ENCODE assay signal across 32 cellular contexts in genomic region chr2:16161085-16161565, GRCh38.
"Had no signal": no experiment of that assay in that cellular context is flagged by ENCODE, and none has a peak within 500 bp of the region (broad histone marks: within the 10 kb centered on the region; RNA-seq: fewer than 3 reads in every experiment).

No MANE protein-coding gene starts in this region.

- H3K9me3 ChIP-seq: ascending aorta had no signal

- H3K4me1 ChIP-seq: ascending aorta had no signal

- H3K27me3 ChIP-seq: ascending aorta, cardiac muscle cell had no signal

- DNase-seq: activated B cell treated with CpG ODN at 0.5 μM for 24 hours; activated CD4-positive, alpha-beta memory T cell treated with anti-CD3 and anti-CD28 coated beads for 36 hours; activated CD4-positive, alpha-beta T cell treated with anti-CD3 and anti-CD28 coated beads for 4 hours; activated CD4-positive, alpha-beta T cell treated with anti-CD3 and anti-CD28 coated beads, Interleukin-2, amount 10 ng/mL, durations not matched to agents 7 days and 5 days; activated CD4-positive, alpha-beta T cell treated with anti-CD3 and anti-CD28 coated beads, Interleukin-2, amount 50 U/mL, for 4 hours; activated CD4-positive, CD25-positive, alpha-beta regulatory T cell treated with anti-CD3 and anti-CD28 coated beads, Interleukin-2, amount 50 U/mL, for 72 hours; activated CD8-positive, alpha-beta memory T cell treated with anti-CD3 and anti-CD28 coated beads, Interleukin-2, amount 50 U/mL, for 48 hours; activated CD8-positive, alpha-beta T cell treated with anti-CD3 and anti-CD28 coated beads for 36 hours; activated effector memory CD4-positive, alpha-beta T cell treated with Interleukin-2 at 50 U/mL for 16 hours; activated gamma-delta T cell; activated naive CD4-positive, alpha-beta T cell treated with anti-CD3 and anti-CD28 coated beads, Interleukin-2, amount 10 ng/mL, durations not matched to agents 7 days and 5 days; activated naive CD4-positive, alpha-beta T cell treated with Interleukin-2 at 50 U/mL for 16 hours; activated naive CD8-positive, alpha-beta T cell treated with anti-CD3 and anti-CD28 coated beads, Interleukin-2, amount 10 ng/mL, durations not matched to agents 7 days and 5 days; activated naive CD8-positive, alpha-beta T cell treated with anti-CD3 and anti-CD28 coated beads, Interleukin-2, amount 50 U/mL, for 24 hours; activated T-cell treated with anti-CD3 and anti-CD28 coated beads, Interleukin-2, amount 50 U/mL, for 24 hours; activated T-cell treated with anti-CD3 and anti-CD28 coated beads, Interleukin-2, amount 50 U/mL, for 48 hours; amygdala; anterior cingulate cortex; caudate nucleus; cerebellar nuclear complex; T-helper 1 cell; T-helper 2 cell; T-helper 9 cell had no signal

- H3K36me3 ChIP-seq: ascending aorta, cardiac muscle cell had no signal

- H3K27ac Mint-ChIP-seq: activated B cell treated with CpG ODN at 0.5 μM for 24 hours; activated CD4-positive, alpha-beta memory T cell treated with anti-CD3 and anti-CD28 coated beads for 36 hours; activated CD4-positive, alpha-beta T cell treated with anti-CD3 and anti-CD28 coated beads, Interleukin-2, amount 10 ng/mL, durations not matched to agents 7 days and 5 days; activated CD8-positive, alpha-beta T cell treated with anti-CD3 and anti-CD28 coated beads for 36 hours; activated naive CD4-positive, alpha-beta T cell treated with anti-CD3 and anti-CD28 coated beads, Interleukin-2, amount 10 ng/mL, durations not matched to agents 7 days and 5 days; activated naive CD4-positive, alpha-beta T cell treated with anti-CD3 and anti-CD28 coated beads, Interleukin-2, amount 50 U/mL, for 24 hours; activated naive CD8-positive, alpha-beta T cell; activated naive CD8-positive, alpha-beta T cell treated with anti-CD3 and anti-CD28 coated beads, Interleukin-2, amount 10 ng/mL, durations not matched to agents 7 days and 5 days; activated naive CD8-positive, alpha-beta T cell treated with anti-CD3 and anti-CD28 coated beads, Interleukin-2, amount 50 U/mL, for 24 hours; activated T-cell treated with anti-CD3 and anti-CD28 coated beads, Interleukin-2, amount 50 U/mL, for 24 hours; activated T-helper 2 cell treated with anti-CD3 and anti-CD28 coated beads, Interferon-gamma antibody, Interleukin-2, Interleukin-4, amounts not matched to agents 10 μg/mL and 5 μg/mL and 100 μg/mL, durations not matched to agents 14 hours and 24 hours and 36 hours; brain; T-helper 1 cell treated with Interleukin-12 subunit alpha and Interleukin-12 subunit beta and Interleukin-4 antibody, amounts not matched to agents 30 μg/mL and 1 μg/mL, for 36 hours; T-helper 2 cell treated with Interferon-gamma antibody and Interleukin-4, amounts not matched to agents 5 μg/mL and 100 μg/mL, for 36 hours had no signal

- H3K27me3 Mint-ChIP-seq: activated CD4-positive, alpha-beta T cell treated with anti-CD3 and anti-CD28 coated beads, Interleukin-2, amount 10 ng/mL, durations not matched to agents 7 days and 5 days; activated CD8-positive, alpha-beta T cell treated with anti-CD3 and anti-CD28 coated beads for 36 hours; activated naive CD4-positive, alpha-beta T cell treated with anti-CD3 and anti-CD28 coated beads, Interleukin-2, amount 10 ng/mL, durations not matched to agents 7 days and 5 days; activated naive CD8-positive, alpha-beta T cell treated with anti-CD3 and anti-CD28 coated beads, Interleukin-2, amount 10 ng/mL, durations not matched to agents 7 days and 5 days; activated naive CD8-positive, alpha-beta T cell treated with anti-CD3 and anti-CD28 coated beads, Interleukin-2, amount 50 U/mL, for 24 hours; activated T-cell treated with anti-CD3 and anti-CD28 coated beads, Interleukin-2, amount 50 U/mL, for 24 hours; central memory CD8-positive, alpha-beta T cell had no signal

- H3K36me3 Mint-ChIP-seq: activated CD4-positive, alpha-beta memory T cell treated with anti-CD3 and anti-CD28 coated beads for 36 hours; activated naive CD4-positive, alpha-beta T cell treated with anti-CD3 and anti-CD28 coated beads, Interleukin-2, amount 10 ng/mL, durations not matched to agents 7 days and 5 days; activated naive CD4-positive, alpha-beta T cell treated with anti-CD3 and anti-CD28 coated beads, Interleukin-2, amount 50 U/mL, for 24 hours; activated naive CD8-positive, alpha-beta T cell; activated naive CD8-positive, alpha-beta T cell treated with anti-CD3 and anti-CD28 coated beads, Interleukin-2, amount 10 ng/mL, durations not matched to agents 7 days and 5 days; brain had no signal

- ATAC-seq: activated CD8-positive, alpha-beta T cell treated with anti-CD3 and anti-CD28 coated beads for 36 hours; activated naive CD8-positive, alpha-beta T cell treated with anti-CD3 and anti-CD28 coated beads, Interleukin-2, amount 50 U/mL, for 24 hours had no signal

- H3K9me3 Mint-ChIP-seq: activated B cell treated with CpG ODN at 0.5 μM for 24 hours; activated CD4-positive, alpha-beta memory T cell treated with anti-CD3 and anti-CD28 coated beads for 36 hours; activated CD4-positive, alpha-beta T cell treated with anti-CD3 and anti-CD28 coated beads, Interleukin-2, amount 10 ng/mL, durations not matched to agents 7 days and 5 days; activated CD8-positive, alpha-beta T cell treated with anti-CD3 and anti-CD28 coated beads for 36 hours; activated naive CD4-positive, alpha-beta T cell treated with anti-CD3 and anti-CD28 coated beads, Interleukin-2, amount 10 ng/mL, durations not matched to agents 7 days and 5 days; activated naive CD4-positive, alpha-beta T cell treated with anti-CD3 and anti-CD28 coated beads, Interleukin-2, amount 50 U/mL, for 24 hours; activated naive CD8-positive, alpha-beta T cell treated with anti-CD3 and anti-CD28 coated beads, Interleukin-2, amount 10 ng/mL, durations not matched to agents 7 days and 5 days; activated naive CD8-positive, alpha-beta T cell treated with anti-CD3 and anti-CD28 coated beads, Interleukin-2, amount 50 U/mL, for 24 hours; activated T-cell treated with anti-CD3 and anti-CD28 coated beads, Interleukin-2, amount 50 U/mL, for 24 hours; activated T-helper 2 cell treated with anti-CD3 and anti-CD28 coated beads, Interferon-gamma antibody, Interleukin-2, Interleukin-4, amounts not matched to agents 10 μg/mL and 5 μg/mL and 100 μg/mL, durations not matched to agents 14 hours and 24 hours and 36 hours; T-helper 1 cell treated with Interleukin-12 subunit alpha and Interleukin-12 subunit beta and Interleukin-4 antibody, amounts not matched to agents 30 μg/mL and 1 μg/mL, for 36 hours; T-helper 2 cell treated with Interferon-gamma antibody and Interleukin-4, amounts not matched to agents 5 μg/mL and 100 μg/mL, for 36 hours had no signal

- H3K4me3 Mint-ChIP-seq: activated B cell treated with CpG ODN at 0.5 μM for 24 hours; activated CD4-positive, alpha-beta memory T cell treated with anti-CD3 and anti-CD28 coated beads for 36 hours; activated CD4-positive, alpha-beta T cell treated with anti-CD3 and anti-CD28 coated beads, Interleukin-2, amount 10 ng/mL, durations not matched to agents 7 days and 5 days; activated CD8-positive, alpha-beta T cell treated with anti-CD3 and anti-CD28 coated beads for 36 hours; activated naive CD4-positive, alpha-beta T cell treated with anti-CD3 and anti-CD28 coated beads, Interleukin-2, amount 10 ng/mL, durations not matched to agents 7 days and 5 days; activated naive CD4-positive, alpha-beta T cell treated with anti-CD3 and anti-CD28 coated beads, Interleukin-2, amount 50 U/mL, for 24 hours; activated naive CD8-positive, alpha-beta T cell; activated naive CD8-positive, alpha-beta T cell treated with anti-CD3 and anti-CD28 coated beads, Interleukin-2, amount 10 ng/mL, durations not matched to agents 7 days and 5 days; activated naive CD8-positive, alpha-beta T cell treated with anti-CD3 and anti-CD28 coated beads, Interleukin-2, amount 50 U/mL, for 24 hours; activated T-cell treated with anti-CD3 and anti-CD28 coated beads, Interleukin-2, amount 50 U/mL, for 24 hours; brain; central memory CD8-positive, alpha-beta T cell; T-helper 1 cell treated with Interleukin-12 subunit alpha and Interleukin-12 subunit beta and Interleukin-4 antibody, amounts not matched to agents 30 μg/mL and 1 μg/mL, for 36 hours; T-helper 2 cell treated with Interferon-gamma antibody and Interleukin-4, amounts not matched to agents 5 μg/mL and 100 μg/mL, for 36 hours had no signal

- H3K4me1 Mint-ChIP-seq: activated B cell treated with CpG ODN at 0.5 μM for 24 hours; activated CD4-positive, alpha-beta T cell treated with anti-CD3 and anti-CD28 coated beads, Interleukin-2, amount 10 ng/mL, durations not matched to agents 7 days and 5 days; activated naive CD4-positive, alpha-beta T cell treated with anti-CD3 and anti-CD28 coated beads, Interleukin-2, amount 10 ng/mL, durations not matched to agents 7 days and 5 days; activated naive CD4-positive, alpha-beta T cell treated with anti-CD3 and anti-CD28 coated beads, Interleukin-2, amount 50 U/mL, for 24 hours; activated naive CD8-positive, alpha-beta T cell treated with anti-CD3 and anti-CD28 coated beads, Interleukin-2, amount 10 ng/mL, durations not matched to agents 7 days and 5 days; activated naive CD8-positive, alpha-beta T cell treated with anti-CD3 and anti-CD28 coated beads, Interleukin-2, amount 50 U/mL, for 24 hours; central memory CD8-positive, alpha-beta T cell had no signal

- H3K4me3 ChIP-seq: ascending aorta, cardiac muscle cell had no signal
